25 cellular contexts compared by ENCODE assay signal in the genomic region with DNA sequence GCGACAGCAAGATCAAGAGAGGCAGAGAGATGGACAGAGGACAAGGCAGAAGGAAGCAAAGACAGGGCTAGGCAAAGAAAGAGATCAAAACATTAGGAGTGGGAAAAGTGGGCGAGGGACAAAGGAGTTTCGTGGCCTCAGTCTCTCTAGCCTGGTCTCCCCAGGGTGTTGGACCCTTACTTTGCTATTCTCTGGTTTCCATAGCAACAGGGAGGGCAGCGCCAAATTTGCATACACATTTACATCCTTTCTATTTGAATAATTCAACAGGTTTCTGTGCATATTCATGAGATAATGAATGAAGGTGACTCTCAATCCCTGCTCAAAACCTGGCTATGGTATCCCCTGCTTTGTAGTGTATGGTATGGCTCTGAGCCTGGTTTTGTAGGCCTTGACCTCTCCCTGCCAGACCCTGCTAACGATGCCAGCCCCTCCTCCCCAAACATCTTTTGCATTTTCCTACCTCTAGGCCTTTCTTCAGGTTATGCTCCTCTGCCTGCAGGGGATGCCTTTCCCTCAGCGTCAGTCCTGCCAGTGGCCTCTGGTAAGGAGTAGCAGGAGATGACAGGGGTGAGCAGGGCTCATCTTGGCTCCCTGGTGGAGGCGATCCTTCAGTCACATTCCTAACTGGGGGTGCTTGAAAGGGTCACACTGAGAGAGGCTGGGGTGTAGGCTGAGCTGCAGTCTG. TPM values are rescaled to one million over a fixed set of nuclear protein-coding genes. Genes with fewer than 3 reads are reported as not detected.
"Had no signal": no experiment of that assay in that cellular context is flagged by ENCODE, and none has a peak within 500 bp of the region (broad histone marks: within the 10 kb centered on the region; RNA-seq: fewer than 3 reads in every experiment).

No MANE protein-coding gene starts in this region.

- H3K4me1 ChIP-seq: ascending aorta, right atrium auricular region, uterus had no signal

- H2AFZ ChIP-seq: hepatocyte had no signal

- H3K36me3 Mint-ChIP-seq: naive thymus-derived CD4-positive, alpha-beta T cell had no signal

- H3K9me3 Mint-ChIP-seq: activated CD8-positive, alpha-beta T cell treated with anti-CD3 and anti-CD28 coated beads for 36 hours had no signal

- H3K4me3 Mint-ChIP-seq: activated CD8-positive, alpha-beta T cell treated with anti-CD3 and anti-CD28 coated beads for 36 hours; naive thymus-derived CD4-positive, alpha-beta T cell had no signal

- H3K4me3 ChIP-seq: ascending aorta, cardiac muscle cell, dorsolateral prefrontal cortex, hepatocyte, left ventricle myocardium inferior, mucosa of descending colon, right atrium auricular region, skin epidermis, tibial nerve, uterus had no signal

- H3K27me3 Mint-ChIP-seq: activated CD8-positive, alpha-beta T cell treated with anti-CD3 and anti-CD28 coated beads for 36 hours had no signal

- H3K9me3 ChIP-seq: ascending aorta, left ventricle myocardium inferior, mucosa of descending colon, right atrium auricular region, tibial nerve, uterus had no signal

- ATAC-seq: activated CD8-positive, alpha-beta T cell treated with anti-CD3 and anti-CD28 coated beads for 36 hours; mucosa of descending colon; naive thymus-derived CD4-positive, alpha-beta T cell had no signal

- H3K27me3 ChIP-seq: ascending aorta, cardiac muscle cell, dorsolateral prefrontal cortex, hepatocyte, right atrium auricular region, tibial nerve, uterus had no signal

- H3K27ac ChIP-seq: ascending aorta, cardiac muscle cell, hepatocyte, left ventricle myocardium inferior, right atrium auricular region, tibial nerve, uterus, VCaP had no signal

- H3K79me2 ChIP-seq: hepatocyte had no signal

- DNase-seq: activated CD4-positive, alpha-beta T cell treated with anti-CD3 and anti-CD28 coated beads for 4 hours; activated CD8-positive, alpha-beta memory T cell treated with anti-CD3 and anti-CD28 coated beads, Interleukin-2, amount 50 U/mL, for 4 hours; activated CD8-positive, alpha-beta T cell treated with anti-CD3 and anti-CD28 coated beads for 36 hours; activated gamma-delta T cell treated with Interleukin-2 at 50 U/mL for 16 hours; activated T-cell treated with anti-CD3 and anti-CD28 coated beads, Interleukin-2, amount 50 U/mL, for 48 hours; dorsolateral prefrontal cortex; left ventricle myocardium inferior; mucosa of descending colon; naive thymus-derived CD4-positive, alpha-beta T cell; nucleus accumbens; stimulated activated CD4-positive, alpha-beta T cell treated with anti-CD3 and anti-CD28 coated beads, Interleukin-15, amount 100 ng/mL, for 24 hours; stimulated activated CD4-positive, alpha-beta T cell treated with anti-CD3 and anti-CD28 coated beads, Interleukin-4, amount 100 ng/mL, for 24 hours; stimulated activated naive CD4-positive, alpha-beta T cell treated with Interleukin-2 at 50 U/mL for 16 hours; substantia nigra; T-helper 1 cell; uterus had no signal

- H3K27ac Mint-ChIP-seq: activated CD8-positive, alpha-beta T cell treated with anti-CD3 and anti-CD28 coated beads for 36 hours; naive thymus-derived CD4-positive, alpha-beta T cell; progenitor cell of endocrine pancreas had no signal

- H3K4me2 ChIP-seq: hepatocyte had no signal

- H3K36me3 ChIP-seq: ascending aorta, cardiac muscle cell, left ventricle myocardium inferior, right atrium auricular region, tibial nerve, uterus had no signal

RNA-seq across cellular contexts. Expression of a gene that starts 12.5 kb away (rescaled TPM):
- total RNA-seq: activated CD8-positive, alpha-beta T cell treated with anti-CD3 and anti-CD28 coated beads for 36 hours; naive thymus-derived CD4-positive, alpha-beta T cell had no signal
- polyA plus RNA-seq: naive thymus-derived CD4-positive, alpha-beta T cell had no signal

RNA-seq across cellular contexts. Expression of a gene that starts 26.8 kb away (rescaled TPM):
- total RNA-seq: ascending aorta, left ventricle myocardium inferior, mucosa of descending colon, right atrium auricular region had no signal
- polyA plus RNA-seq: esophagus; naive thymus-derived CD4-positive, alpha-beta T cell had no signal
